ENCODE assay signal across 27 cellular contexts in the genomic region with DNA sequence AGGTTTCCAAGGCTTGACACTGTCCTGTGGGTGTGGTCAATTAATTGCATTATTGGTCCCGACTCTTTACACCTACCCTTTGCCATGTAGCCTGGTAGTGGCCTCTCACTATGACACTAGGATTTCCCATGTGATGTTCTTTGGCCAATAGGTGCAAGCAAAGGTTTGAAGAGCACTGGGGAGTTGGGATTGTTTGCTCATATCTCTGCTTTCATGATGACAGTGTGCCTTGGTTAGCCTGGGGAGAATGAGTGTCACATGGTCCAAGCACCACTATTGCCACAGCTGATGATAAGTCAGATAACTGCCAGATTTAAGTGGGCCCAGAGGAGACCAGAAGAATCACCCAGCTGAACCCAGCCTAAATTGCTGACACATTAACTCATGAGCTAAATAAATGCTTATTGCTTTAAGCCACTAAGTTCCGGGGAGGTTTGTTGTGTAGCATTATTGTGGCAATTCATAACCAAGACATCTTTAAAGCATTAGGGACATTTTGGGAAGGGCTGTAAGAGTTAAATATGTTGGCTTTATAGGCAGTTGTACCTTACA. TPM values are rescaled to one million over a fixed set of nuclear protein-coding genes. Genes with fewer than 3 reads are reported as not detected.
"Had no signal": no experiment of that assay in that cellular context is flagged by ENCODE, and none has a peak within 500 bp of the region (broad histone marks: within the 10 kb centered on the region; RNA-seq: fewer than 3 reads in every experiment).

No MANE protein-coding gene starts in this region.

- H3K9me3 ChIP-seq: neutrophil, ovary, transverse colon, vagina had no signal

- H3K27ac Mint-ChIP-seq: activated CD8-positive, alpha-beta T cell treated with anti-CD3 and anti-CD28 coated beads, Interleukin-2, amount 10 ng/mL, durations not matched to agents 7 days and 5 days; activated naive CD4-positive, alpha-beta T cell treated with anti-CD3 and anti-CD28 coated beads, Interleukin-2, amount 10 ng/mL, durations not matched to agents 7 days and 5 days; activated naive CD8-positive, alpha-beta T cell treated with anti-CD3 and anti-CD28 coated beads, Interleukin-2, amount 50 U/mL, for 24 hours; dendritic cell treated with granulocyte-macrophage colony-stimulating factor and Interleukin-4, amounts not matched to agents 40 ng/mL and 50 ng/mL, for 4 days; natural killer cell; T-helper 17 cell had no signal

- H3K27ac ChIP-seq: cardiac muscle cell, heart right ventricle, neutrophil, ovary, psoas muscle, right atrium auricular region, transverse colon, vagina had no signal

- H3K4me3 ChIP-seq: cardiac muscle cell, heart right ventricle, ovary, right atrium auricular region, transverse colon, vagina had no signal

- H3K36me3 ChIP-seq: cardiac muscle cell, neutrophil, ovary, right atrium auricular region, transverse colon, vagina had no signal

- H3K4me3 Mint-ChIP-seq: activated CD8-positive, alpha-beta T cell treated with anti-CD3 and anti-CD28 coated beads, Interleukin-2, amount 10 ng/mL, durations not matched to agents 7 days and 5 days; activated naive CD4-positive, alpha-beta T cell treated with anti-CD3 and anti-CD28 coated beads, Interleukin-2, amount 10 ng/mL, durations not matched to agents 7 days and 5 days; activated naive CD8-positive, alpha-beta T cell treated with anti-CD3 and anti-CD28 coated beads, Interleukin-2, amount 50 U/mL, for 24 hours; dendritic cell treated with granulocyte-macrophage colony-stimulating factor and Interleukin-4, amounts not matched to agents 40 ng/mL and 50 ng/mL, for 4 days; natural killer cell; T-helper 17 cell had no signal

- H3K36me3 Mint-ChIP-seq: natural killer cell had no signal

- ATAC-seq: activated CD8-positive, alpha-beta T cell treated with anti-CD3 and anti-CD28 coated beads, Interleukin-2, amount 10 ng/mL, durations not matched to agents 7 days and 5 days; activated naive CD8-positive, alpha-beta T cell treated with anti-CD3 and anti-CD28 coated beads, Interleukin-2, amount 50 U/mL, for 24 hours; heart right ventricle; left cardiac atrium; natural killer cell; psoas muscle; T-helper 17 cell had no signal

- DNase-seq: activated CD4-positive, alpha-beta T cell treated with anti-CD3 and anti-CD28 coated beads, Interleukin-2, amount 50 U/mL, for 1 hour; activated CD4-positive, CD25-positive, alpha-beta regulatory T cell; activated CD8-positive, alpha-beta T cell treated with anti-CD3 and anti-CD28 coated beads, Interleukin-2, amount 10 ng/mL, durations not matched to agents 7 days and 5 days; activated effector memory CD4-positive, alpha-beta T cell treated with Interleukin-2 at 50 U/mL for 16 hours; activated naive CD4-positive, alpha-beta T cell treated with anti-CD3 and anti-CD28 coated beads, Interleukin-2, amount 10 ng/mL, durations not matched to agents 7 days and 5 days; activated naive CD8-positive, alpha-beta T cell treated with anti-CD3 and anti-CD28 coated beads, Interleukin-2, amount 50 U/mL, for 24 hours; activated T-cell treated with anti-CD3 and anti-CD28 coated beads, Interleukin-2, amount 50 U/mL, for 1 hour; effector CD4-positive, alpha-beta T cell; heart right ventricle; islet precursor cell; left cardiac atrium; midbrain; natural killer cell; ovary; psoas muscle; T-helper 17 cell; transverse colon had no signal

- H3K27me3 Mint-ChIP-seq: T-helper 17 cell had no signal

- H3K27me3 ChIP-seq: heart right ventricle, ovary, right atrium auricular region, transverse colon, vagina had no signal

- H3K9me3 Mint-ChIP-seq: activated naive CD4-positive, alpha-beta T cell treated with anti-CD3 and anti-CD28 coated beads, Interleukin-2, amount 10 ng/mL, durations not matched to agents 7 days and 5 days; natural killer cell had no signal

RNA-seq across cellular contexts. Expression of a gene that starts 17.2 kb away (rescaled TPM):
- total RNA-seq: activated CD8-positive, alpha-beta T cell treated with anti-CD3 and anti-CD28 coated beads, Interleukin-2, amount 10 ng/mL, durations not matched to agents 7 days and 5 days; cardiac muscle cell; chondrocyte; epithelial cell of proximal tubule; fibroblast of villous mesenchyme; left cardiac atrium; liver; natural killer cell; ovary; psoas muscle; right atrium auricular region; T-helper 17 cell; temporal lobe; transverse colon; vagina had no signal
- polyA plus RNA-seq: cardiac muscle cell, heart right ventricle, liver, ovary, psoas muscle had no signal
